ENCODE assay signal across 9 cellular contexts in the genomic region with DNA sequence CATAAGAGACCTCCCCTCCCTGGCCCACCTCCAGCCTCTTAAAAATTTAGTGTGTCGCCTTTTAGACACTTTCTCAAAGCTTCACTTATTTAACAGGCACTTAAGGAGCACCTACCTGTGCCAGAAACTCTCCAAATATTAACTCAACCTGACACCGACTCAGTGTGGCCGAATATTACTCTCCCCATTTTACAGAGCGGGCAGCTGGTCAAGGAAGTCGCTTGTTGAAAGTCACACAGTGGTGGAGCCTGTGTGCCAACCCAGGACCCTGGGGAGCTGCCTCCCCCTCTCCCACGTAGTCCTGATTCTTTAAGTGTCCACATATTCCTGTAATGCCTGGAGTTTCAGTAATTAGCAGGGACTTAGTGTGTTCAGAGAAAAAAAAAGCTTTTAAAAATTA. TPM values are rescaled to one million over a fixed set of nuclear protein-coding genes. Genes with fewer than 3 reads are reported as not detected.
DNase-seq lines count a peak whose midpoint lies in the region; ATAC-seq and TF ChIP-seq lines count a peak whose summit lies in the region.
"Had no signal": no experiment of that assay in that cellular context is flagged by ENCODE, and none has a peak within 500 bp of the region (broad histone marks: within the 10 kb centered on the region; RNA-seq: fewer than 3 reads in every experiment).

No MANE protein-coding gene starts in this region.

- no peak overlapping the region for H3K27ac Mint-ChIP-seq in T-helper 2 cell treated with Interferon-gamma antibody and Interleukin-4, amounts not matched to agents 5 μg/mL and 100 μg/mL, for 36 hours
- H3K27ac Mint-ChIP-seq in activated naive CD8-positive, alpha-beta T cell treated with anti-CD3 and anti-CD28 coated beads for 36 hours: no peak overlapping the region

- H3K9me3 ChIP-seq in suprapubic skin: no peaks in the 10 kb centered on the region

- peak overlapping the region; percentile 78 for H3K27ac ChIP-seq in layer of hippocampus (ENCODE audit: low read depth, low read length)
- peak overlapping the region; percentile 91 for H3K27ac ChIP-seq in suprapubic skin

- peak overlapping the region; percentile 56 for H3K4me3 Mint-ChIP-seq in T-helper 2 cell treated with Interferon-gamma antibody and Interleukin-4, amounts not matched to agents 5 μg/mL and 100 μg/mL, for 36 hours
- H3K4me3 Mint-ChIP-seq in activated naive CD8-positive, alpha-beta T cell treated with anti-CD3 and anti-CD28 coated beads for 36 hours: peak overlapping the region; percentile 79

- H3K36me3 Mint-ChIP-seq in T-helper 2 cell treated with Interferon-gamma antibody and Interleukin-4, amounts not matched to agents 5 μg/mL and 100 μg/mL, for 36 hours (ENCODE audit: low read depth): no peaks in the 10 kb centered on the region
- H3K36me3 Mint-ChIP-seq in activated naive CD8-positive, alpha-beta T cell treated with anti-CD3 and anti-CD28 coated beads for 36 hours: no peaks in the 10 kb centered on the region

- 22% methylated on average over 6 of the region's 6 CpGs for WGBS in suprapubic skin

- no peak for DNase-seq in T-helper 2 cell treated with Interferon-gamma antibody and Interleukin-4, amounts not matched to agents 5 μg/mL and 100 μg/mL, for 36 hours (ENCODE audit: low spot score)
- no peak for DNase-seq in T-helper 2 cell
- no peak for DNase-seq in activated naive CD8-positive, alpha-beta T cell treated with anti-CD3 and anti-CD28 coated beads for 36 hours
- DNase-seq in suprapubic skin (ENCODE audit: low spot score in 2 of 2): no peak
- no peak for DNase-seq in NCI-H1092 treated with DMSO at 0.1 percent for 48 hours (lab: John Stamatoyannopoulos, UW)
- DNase-seq: AML-193 had no signal

- no peaks in the 10 kb centered on the region for H3K27me3 ChIP-seq in layer of hippocampus (ENCODE audit: control insufficient read depth, insufficient read depth, low read length)
- no peaks in the 10 kb centered on the region for H3K27me3 ChIP-seq in suprapubic skin

- H3K27me3 Mint-ChIP-seq in T-helper 2 cell treated with Interferon-gamma antibody and Interleukin-4, amounts not matched to agents 5 μg/mL and 100 μg/mL, for 36 hours (ENCODE audit: low read depth): peaks cover 47% of the 10 kb centered on the region
- H3K27me3 Mint-ChIP-seq in activated naive CD8-positive, alpha-beta T cell treated with anti-CD3 and anti-CD28 coated beads for 36 hours: peaks cover 11% of the 10 kb centered on the region

- no peaks in the 10 kb centered on the region for H3K36me3 ChIP-seq in suprapubic skin

- no peak for ATAC-seq in GM18867 (IDR thresholded peaks at IDR 0.05; ENCODE audit: unreplicated experiment)
- no peak for ATAC-seq in GM19328 (IDR thresholded peaks at IDR 0.05; ENCODE audit: unreplicated experiment)

- no peak for TF ChIP-seq POLR2A in suprapubic skin (IDR thresholded peaks at IDR 0.05)

- no peak for TF ChIP-seq CTCF in suprapubic skin (IDR thresholded peaks at IDR 0.05)

- no peaks in the 10 kb centered on the region for H3K9me3 Mint-ChIP-seq in T-helper 2 cell treated with Interferon-gamma antibody and Interleukin-4, amounts not matched to agents 5 μg/mL and 100 μg/mL, for 36 hours
- H3K9me3 Mint-ChIP-seq in activated naive CD8-positive, alpha-beta T cell treated with anti-CD3 and anti-CD28 coated beads for 36 hours: no peaks in the 10 kb centered on the region

- H3K4me3 ChIP-seq in suprapubic skin: peak overlapping the region; percentile 66

- peaks cover 5% of the 10 kb centered on the region for H3K4me1 Mint-ChIP-seq in T-helper 2 cell treated with Interferon-gamma antibody and Interleukin-4, amounts not matched to agents 5 μg/mL and 100 μg/mL, for 36 hours (ENCODE audit: low read depth)
- peaks cover 22% of the 10 kb centered on the region for H3K4me1 Mint-ChIP-seq in activated naive CD8-positive, alpha-beta T cell treated with anti-CD3 and anti-CD28 coated beads for 36 hours

- TF ChIP-seq EP300 in suprapubic skin (IDR thresholded peaks at IDR 0.05): no peak

- peaks cover 67% of the 10 kb centered on the region for H3K4me1 ChIP-seq in suprapubic skin

RNA-seq across cellular contexts. Expression of a gene that starts 1.0 kb away (rescaled TPM):
- 1 to 10 TPM; 1.0 to 1.7 TPM for total RNA-seq in activated naive CD8-positive, alpha-beta T cell treated with anti-CD3 and anti-CD28 coated beads for 36 hours
- total RNA-seq in suprapubic skin: 10 to 100 TPM in 3 of 4 donors, 1 to 10 TPM in 1; 9.5 to 20.4 (median 16.2) TPM
